ENCODE assay signal across 14 cellular contexts in genomic region chr15:68149059-68149458, GRCh38. TPM values are rescaled to one million over a fixed set of nuclear protein-coding genes. Genes with fewer than 3 reads are reported as not detected.
DNase-seq lines count a peak whose midpoint lies in the region; ATAC-seq and TF ChIP-seq lines count a peak whose summit lies in the region.
"Had no signal": no experiment of that assay in that cellular context is flagged by ENCODE, and none has a peak within 500 bp of the region (broad histone marks: within the 10 kb centered on the region; RNA-seq: fewer than 3 reads in every experiment).

No MANE protein-coding gene starts in this region.

- H3K9me2 ChIP-seq in OCI-LY7 (ENCODE audit: insufficient read depth, low read length), result no peaks in the 10 kb centered on the region

- H4K20me1 ChIP-seq in OCI-LY7 (ENCODE audit: insufficient read depth, low read length), result no peaks in the 10 kb centered on the region

- TF ChIP-seq POLR2A in upper lobe of left lung (IDR thresholded peaks at IDR 0.05), result no peak

- TF ChIP-seq CTCF in fibroblast of pulmonary artery (IDR thresholded peaks at IDR 0.05; ENCODE audit: low read length, missing control alignments) (no peak), OCI-LY7 (conservative IDR thresholded peaks at IDR 0.05; ENCODE audit: low read length) (no peak), upper lobe of left lung (IDR thresholded peaks at IDR 0.05) (no peak)

- H3K36me3 ChIP-seq in ACC112 (ENCODE audit: insufficient read depth, low read length), result peaks cover 8% of the 10 kb centered on the region; the same call in 1 of the 2 replicates
- H3K36me3 ChIP-seq in OCI-LY7 (ENCODE audit: insufficient read depth, low read length), result peaks cover 67% of the 10 kb centered on the region
- peaks cover 0 to 35% (median 19%) of the 10 kb centered on the region in 4 donors for H3K36me3 ChIP-seq in upper lobe of left lung

- no peak for TF ChIP-seq EP300 in upper lobe of left lung (IDR thresholded peaks at IDR 0.05)

- BruUV-seq in OCI-LY7 (replicated peaks; lab: Mats Ljungman, UMichigan), result no TSS peak

- H3K4me3 ChIP-seq in ACC112 (ENCODE audit: low read depth, low read length), result no peak overlapping the region
- no peak overlapping the region for H3K4me3 ChIP-seq in fibroblast of pulmonary artery (replicated peaks; ENCODE audit: low read depth, low read length)
- H3K4me3 ChIP-seq in OCI-LY7 (ENCODE audit: low read depth, low read length, poor library complexity, severe bottlenecking), result no peak overlapping the region
- no peak overlapping the region for H3K4me3 ChIP-seq in upper lobe of left lung
- H3K4me3 ChIP-seq: BLaER1 treated with 17β-estradiol and CSF1 and Interleukin-3, amounts not matched to agents 10 nM and 100 nM; cardiac muscle cell had no signal

- no peak overlapping the region for H2AFZ ChIP-seq in ACC112 (ENCODE audit: low read length, unreplicated experiment)
- no peak overlapping the region for H2AFZ ChIP-seq in OCI-LY7 (ENCODE audit: low read length)

- H3K9me3 ChIP-seq in OCI-LY7 (ENCODE audit: low read length) (no peaks in the 10 kb centered on the region), upper lobe of left lung (no peaks in the 10 kb centered on the region)
- H3K9me3 ChIP-seq: BLaER1 treated with 17β-estradiol and CSF1 and Interleukin-3, amounts not matched to agents 10 nM and 100 nM had no signal

- intact Hi-C loops in OCI-LY7 (cut with micrococcal nuclease; ENCODE audit: unreplicated experiment), result no loop called here

- CTCF ChIA-PET in OCI-LY7 (lab: Charles Lee; ENCODE audit: unreplicated experiment), result no interaction called here

- POLR2A ChIA-PET in OCI-LY7 (lab: Charles Lee), result no interaction called here

- DNase-seq in GM04503 (ENCODE audit: low read depth), result peak; percentile 31
- DNase-seq in SW480 (ENCODE audit: low spot score), result peak; percentile 15
- DNase-seq in fibroblast of pulmonary artery (ENCODE audit: low read depth), result peak; percentile 22
- no peak for DNase-seq in NCI-H1092 treated with DMSO at 0.1 percent for 48 hours (lab: John Stamatoyannopoulos, UW)
- DNase-seq in OCI-LY7 (ENCODE audit: low spot score), result no peak
- no peak for DNase-seq in upper lobe of left lung
- DNase-seq: GF-D8; NCI-H1105; stimulated activated CD4-positive, alpha-beta T cell treated with anti-CD3 and anti-CD28 coated beads, Interleukin-2, amount 100 ng/mL, for 24 hours had no signal

- no peak overlapping the region for H3K4me2 ChIP-seq in OCI-LY7 (ENCODE audit: low read length)
- H3K4me2 ChIP-seq: BLaER1 treated with 17β-estradiol and CSF1 and Interleukin-3, amounts not matched to agents 10 nM and 100 nM had no signal

- H3K27ac ChIP-seq in ACC112 (ENCODE audit: low read depth, low read length) (0 out of 2 replicates have a peak overlapping the region, but pooled peaks have one; percentile 17), OCI-LY7 (ENCODE audit: low read depth, low read length, poor library complexity, severe bottlenecking) (no peak overlapping the region), upper lobe of left lung (no peak overlapping the region)
- H3K27ac ChIP-seq: BLaER1 treated with 17β-estradiol and CSF1 and Interleukin-3, amounts not matched to agents 10 nM and 100 nM; cardiac muscle cell had no signal

- H3K4me1 ChIP-seq in ACC112 (ENCODE audit: control insufficient read depth, insufficient read depth, low read length, unreplicated experiment) (peaks cover 22% of the 10 kb centered on the region), OCI-LY7 (ENCODE audit: insufficient read depth, low read length, poor library complexity, severe bottlenecking) (no peaks in the 10 kb centered on the region), upper lobe of left lung (peaks cover 0 to 5% (median 0%) of the 10 kb centered on the region in 4 donors)

- ATAC-seq in GM18907 (IDR thresholded peaks at IDR 0.05; ENCODE audit: unreplicated experiment) (no peak), upper lobe of left lung (ENCODE audit: low FRiP score in 2 of 2) (no peak)
- ATAC-seq: stimulated activated memory B cell treated with anti-CD40 and anti-IgM and Interleukin-4, amounts not matched to agents 10 μg/mL and 1 μg/mL and 100 μg/mL, for 72 hours had no signal

- 93 to 100% methylated on average over 1 of the region's 1 CpG for WGBS in upper lobe of left lung, 2 donors

- H3K27me3 ChIP-seq in ACC112 (ENCODE audit: insufficient read depth, low read length) (no peaks in the 10 kb centered on the region), upper lobe of left lung (no peaks in the 10 kb centered on the region)
- H3K27me3 ChIP-seq: BLaER1 treated with 17β-estradiol and CSF1 and Interleukin-3, amounts not matched to agents 10 nM and 100 nM; cardiac muscle cell had no signal

- H3K79me2 ChIP-seq in ACC112 (ENCODE audit: control insufficient read depth, insufficient read depth, low read length, unreplicated experiment) (peaks cover 4% of the 10 kb centered on the region), OCI-LY7 (ENCODE audit: insufficient read depth, low read depth, low read length) (peaks cover 8% of the 10 kb centered on the region; the same call in 1 of the 2 replicates)

RNA-seq across cellular contexts. Expression of gene CALML4, which starts 56.1 kb away (rescaled TPM):
- total RNA-seq in OCI-LY7 (2014; rRNA removed; shearing (Covaris generic)), result 28.7 and 52.8 TPM in 2 replicates
- total RNA-seq in OCI-LY7 (2022) (32.5 and 32.7 TPM in 2 replicates), upper lobe of left lung (10 to 100 TPM in 2 of 6 donors, 1 to 10 TPM in 4; 3.6 to 33.7 (median 7.0) TPM)

Comparison
In these comparisons a context has a peak if more than half of its experiments do, and no peak if none do; other contexts are left out.
1. DNase-seq: peak in GM04503 (single experiment), SW480 (single experiment) and fibroblast of pulmonary artery (single experiment); none in NCI-H1092 treated with DMSO at 0.1 percent for 48 hours (single experiment), OCI-LY7 (single experiment) and upper lobe of left lung (0 of 2).